Comparison of ENCODE assay signal across 30 cellular contexts in the genomic region with DNA sequence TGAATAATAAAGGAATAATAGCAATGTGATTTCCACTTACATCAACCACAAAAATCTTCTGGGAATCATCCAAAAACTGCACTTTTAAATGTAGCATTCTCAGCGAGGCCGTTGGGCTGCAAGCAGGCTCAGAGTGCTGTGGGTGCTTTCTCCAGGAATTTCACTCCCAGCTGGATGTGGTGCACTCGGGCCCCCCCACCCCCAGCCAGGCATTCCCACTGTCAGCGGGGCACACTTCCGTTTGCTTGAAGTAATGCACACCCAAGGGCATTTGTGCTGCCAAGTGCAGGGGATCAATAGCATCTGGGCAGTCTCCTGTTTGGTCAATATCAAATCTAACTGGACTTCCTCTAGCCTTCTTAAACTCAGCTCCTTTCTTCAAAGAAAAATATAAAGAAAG. TPM values are rescaled to one million over a fixed set of nuclear protein-coding genes. Genes with fewer than 3 reads are reported as not detected.
DNase-seq lines count a peak whose midpoint lies in the region; ATAC-seq and TF ChIP-seq lines count a peak whose summit lies in the region.
"Had no signal": no experiment of that assay in that cellular context is flagged by ENCODE, and none has a peak within 500 bp of the region (broad histone marks: within the 10 kb centered on the region; RNA-seq: fewer than 3 reads in every experiment).

A gene with protein sequence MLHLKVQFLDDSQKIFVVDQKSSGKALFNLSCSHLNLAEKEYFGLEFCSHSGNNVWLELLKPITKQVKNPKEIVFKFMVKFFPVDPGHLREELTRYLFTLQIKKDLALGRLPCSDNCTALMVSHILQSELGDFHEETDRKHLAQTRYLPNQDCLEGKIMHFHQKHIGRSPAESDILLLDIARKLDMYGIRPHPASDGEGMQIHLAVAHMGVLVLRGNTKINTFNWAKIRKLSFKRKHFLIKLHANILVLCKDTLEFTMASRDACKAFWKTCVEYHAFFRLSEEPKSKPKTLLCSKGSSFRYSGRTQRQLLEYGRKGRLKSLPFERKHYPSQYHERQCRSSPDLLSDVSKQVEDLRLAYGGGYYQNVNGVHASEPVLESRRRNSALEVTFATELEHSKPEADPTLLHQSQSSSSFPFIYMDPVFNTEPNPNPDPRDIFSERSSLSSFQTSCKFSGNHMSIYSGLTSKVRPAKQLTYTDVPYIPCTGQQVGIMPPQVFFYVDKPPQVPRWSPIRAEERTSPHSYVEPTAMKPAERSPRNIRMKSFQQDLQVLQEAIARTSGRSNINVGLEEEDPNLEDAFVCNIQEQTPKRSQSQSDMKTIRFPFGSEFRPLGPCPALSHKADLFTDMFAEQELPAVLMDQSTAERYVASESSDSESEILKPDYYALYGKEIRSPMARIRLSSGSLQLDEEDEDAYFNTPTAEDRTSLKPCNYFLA (minus strand): TSS at position 273 of the 400 bp plus-strand sequence. CDS start 176 bp downstream, at position 97.

- no peak within 1 kb of the TSS for H3K4me2 ChIP-seq in fibroblast of lung (ENCODE audit: extremely low read depth, insufficient read depth, low read length)

- H3K4me3 ChIP-seq in AG10803 (ENCODE audit: low read length) (no peak within 1 kb of the TSS), fibroblast of lung (replicated peaks in 1 of 4; ENCODE audit: control extremely low read depth in 1 of 4, insufficient read depth in 1 of 4, low read depth in 3 of 4, low read length in 4 of 4) (no peak within 1 kb of the TSS)
- H3K4me3 ChIP-seq: lower lobe of right lung, prostate gland had no signal

- H3K9ac ChIP-seq in fibroblast of lung (ENCODE audit: insufficient read depth, low read length), result no peak within 1 kb of the TSS

- CTCF ChIA-PET in Calu3 (lab: Charles Lee), result no interaction called here

- no peak within 1 kb of the TSS for H3K27ac ChIP-seq in fibroblast of lung (ENCODE audit: insufficient read depth, low read length)
- H3K27ac ChIP-seq: lower lobe of right lung, neutrophil, prostate gland had no signal

- H3K4me3 Mint-ChIP-seq in nephron (peak within 1 kb of the TSS in 1 of 3 experiments; percentile 26), Calu3 (ENCODE audit: low read depth, unreplicated experiment) (no peak within 1 kb of the TSS)
- no peak within 1 kb of the TSS for H3K4me3 Mint-ChIP-seq in effector memory CD8-positive, alpha-beta T cell
- H3K4me3 Mint-ChIP-seq: activated naive CD4-positive, alpha-beta T cell treated with anti-CD3 and anti-CD28 coated beads for 36 hours; CD8-positive, alpha-beta memory T cell; T-helper 1 cell treated with Interleukin-12 subunit alpha and Interleukin-12 subunit beta and Interleukin-4 antibody, amounts not matched to agents 30 μg/mL and 1 μg/mL, for 36 hours; type B pancreatic cell had no signal

- H3K36me3 Mint-ChIP-seq in nephron (ENCODE audit: low read depth) (peaks cover 4% of the 10 kb centered on the region), Calu3 (ENCODE audit: insufficient read depth, unreplicated experiment) (no peaks in the 10 kb centered on the region)
- no peaks in the 10 kb centered on the region for H3K36me3 Mint-ChIP-seq in effector memory CD8-positive, alpha-beta T cell (ENCODE audit: insufficient read depth)
- H3K36me3 Mint-ChIP-seq: CD8-positive, alpha-beta memory T cell; type B pancreatic cell had no signal

- no peaks in the 10 kb centered on the region for H4K20me1 ChIP-seq in fibroblast of lung (ENCODE audit: control insufficient read depth, extremely low read depth, insufficient read depth, low read length)

- BruUV-seq in Calu3 (replicated peaks; lab: Mats Ljungman, UMichigan), result no TSS peak

- H3K27me3 ChIP-seq in fibroblast of lung (ENCODE audit: control insufficient read depth, insufficient read depth, low read length), result no peaks in the 10 kb centered on the region
- H3K27me3 ChIP-seq: neutrophil had no signal

- no peaks in the 10 kb centered on the region for H3K9me3 ChIP-seq in fibroblast of lung (ENCODE audit: control insufficient read depth, insufficient read depth, low read depth, low read length)
- H3K9me3 ChIP-seq: lower lobe of right lung, neutrophil, prostate gland had no signal

- H3K4me1 ChIP-seq in fibroblast of lung (ENCODE audit: control insufficient read depth, extremely low read depth, insufficient read depth, low read length), result no peaks in the 10 kb centered on the region
- H3K4me1 ChIP-seq: lower lobe of right lung, prostate gland had no signal

- DNase-seq in AG10803 (ENCODE audit: low read depth) (peak; percentile 4), fibroblast of lung (ENCODE audit: low read depth in 2 of 2) (peak; percentile 3 to 38), Kasumi-1 (lab: John Stamatoyannopoulos, UW) (no peak), NCI-H1930 (lab: John Stamatoyannopoulos, UW) (no peak), Calu3 (no peak)
- no peak for DNase-seq in effector memory CD8-positive, alpha-beta T cell
- DNase-seq: activated CD4-positive, alpha-beta T cell treated with anti-CD3 and anti-CD28 coated beads for 4 hours; activated naive CD4-positive, alpha-beta T cell treated with anti-CD3 and anti-CD28 coated beads for 36 hours; aorta; CD8-positive, alpha-beta memory T cell; cerebellar nuclear complex; erythroblast; GDM1; hypothalamus; kidney; lower lobe of right lung; MM.1S; NCI-H1417 treated with DMSO at 0.1 percent for 48 hours; NCI-H510A; NK-92 treated with Interleukin-12 subunit alpha and Interleukin-12 subunit beta, amount 100 ng/mL, for 24 hours; SIG-M5; stimulated activated CD4-positive, alpha-beta T cell treated with anti-CD3 and anti-CD28 coated beads, Interleukin-1b, Interleukin-23, amount 100 ng/mL, for 48 hours had no signal

- ATAC-seq in SK-N-SH treated with all-trans-retinoic acid at 6 μM for 48 hours, result no peak
- no peak for ATAC-seq in effector memory CD8-positive, alpha-beta T cell (replicated peaks)
- ATAC-seq: lower lobe of right lung had no signal

- H3K79me2 ChIP-seq in fibroblast of lung (ENCODE audit: control insufficient read depth, insufficient read depth, low read length), result no peaks in the 10 kb centered on the region

- intact Hi-C loops in Calu3 (cut with micrococcal nuclease; ENCODE audit: unreplicated experiment), result no loop called here

- H3K36me3 ChIP-seq in fibroblast of lung (ENCODE audit: control insufficient read depth, insufficient read depth, low read length), result no peaks in the 10 kb centered on the region
- H3K36me3 ChIP-seq: lower lobe of right lung, neutrophil, prostate gland had no signal

- peaks cover 7% of the 10 kb centered on the region for H3K9me3 Mint-ChIP-seq in nephron
- peaks cover 4% of the 10 kb centered on the region for H3K9me3 Mint-ChIP-seq in Calu3 (ENCODE audit: low read depth, unreplicated experiment)
- H3K9me3 Mint-ChIP-seq in effector memory CD8-positive, alpha-beta T cell, result no peaks in the 10 kb centered on the region
- H3K9me3 Mint-ChIP-seq: activated naive CD4-positive, alpha-beta T cell treated with anti-CD3 and anti-CD28 coated beads for 36 hours; T-helper 1 cell treated with Interleukin-12 subunit alpha and Interleukin-12 subunit beta and Interleukin-4 antibody, amounts not matched to agents 30 μg/mL and 1 μg/mL, for 36 hours had no signal

- no peak within 1 kb of the TSS for H2AFZ ChIP-seq in fibroblast of lung (ENCODE audit: low read length)

- H3K4me1 Mint-ChIP-seq in nephron (peaks cover 17% of the 10 kb centered on the region), Calu3 (ENCODE audit: low read depth, unreplicated experiment) (no peaks in the 10 kb centered on the region)
- no peaks in the 10 kb centered on the region for H3K4me1 Mint-ChIP-seq in effector memory CD8-positive, alpha-beta T cell (ENCODE audit: low read depth in 2 of 2)
- H3K4me1 Mint-ChIP-seq: CD8-positive, alpha-beta memory T cell had no signal

- H3K27me3 Mint-ChIP-seq in nephron (ENCODE audit: low read depth) (no peaks in the 10 kb centered on the region), Calu3 (ENCODE audit: unreplicated experiment) (no peaks in the 10 kb centered on the region)
- H3K27me3 Mint-ChIP-seq in effector memory CD8-positive, alpha-beta T cell, result no peaks in the 10 kb centered on the region

- TF ChIP-seq CTCF in AG10803 (conservative IDR thresholded peaks at IDR 0.05; ENCODE audit: low read length), result no peak
- TF ChIP-seq CTCF in fibroblast of lung (conservative IDR thresholded peaks at IDR 0.05 in 1 of 2, IDR thresholded peaks at IDR 0.05 in 1 of 2; ENCODE audit: low read depth in 1 of 2, low read length in 2 of 2), result no peak
- no peak for TF ChIP-seq CTCF in nephron (IDR thresholded peaks at IDR 0.05; ENCODE audit: unreplicated experiment in 3 of 3)
- TF ChIP-seq CTCF in Calu3 (IDR thresholded peaks at IDR 0.05; ENCODE audit: unreplicated experiment), result no peak

- H3K27ac Mint-ChIP-seq in nephron (peak within 1 kb of the TSS; percentile 72 to 77 (median 73)), Calu3 (ENCODE audit: unreplicated experiment) (no peak within 1 kb of the TSS)
- H3K27ac Mint-ChIP-seq in effector memory CD8-positive, alpha-beta T cell, result no peak within 1 kb of the TSS
- H3K27ac Mint-ChIP-seq: activated naive CD4-positive, alpha-beta T cell treated with anti-CD3 and anti-CD28 coated beads for 36 hours; CD8-positive, alpha-beta memory T cell; T-helper 1 cell treated with Interleukin-12 subunit alpha and Interleukin-12 subunit beta and Interleukin-4 antibody, amounts not matched to agents 30 μg/mL and 1 μg/mL, for 36 hours; type B pancreatic cell had no signal

TF ChIP-seq in SK-N-SH treated with all-trans-retinoic acid at 6 μM for 48 hours, 23 proteins besides CTCF, POLR2A, EP300 and RAD21 (continues in another document):
- TF ChIP-seq ZFP3 (CRISPR knock-in tag; IDR thresholded peaks at IDR 0.05), result no peak
- TF ChIP-seq SNAI2 (CRISPR knock-in tag; IDR thresholded peaks at IDR 0.05), result no peak
- TF ChIP-seq PATZ1 (CRISPR knock-in tag; IDR thresholded peaks at IDR 0.05; ENCODE audit: borderline replicate concordance), result peak; percentile 42; the same call in 1 of the 2 replicates
- no peak for TF ChIP-seq OSR1 (CRISPR knock-in tag; IDR thresholded peaks at IDR 0.05)

RNA-seq across cellular contexts. Expression of the gene that starts here (rescaled TPM):
- under 0.01 and 0.26 TPM in 2 replicates for total RNA-seq in fibroblast of lung
- polyA plus RNA-seq in fibroblast of lung, result 0.10 TPM in 1 of 2 replicates, not detected in the other
- polyA plus RNA-seq in fibroblast of lung (2012), result not detected in 2 replicates
- not detected in 2 replicates for polyA minus RNA-seq in fibroblast of lung (ENCODE audit: low replicate concordance)
- total RNA-seq in Calu3 (2022), result not detected in 2 replicates
- total RNA-seq: A172; activated naive CD4-positive, alpha-beta T cell treated with anti-CD3 and anti-CD28 coated beads for 36 hours; CD8-positive, alpha-beta memory T cell; H1; lower lobe of right lung; prostate gland had no signal
- polyA plus RNA-seq: CD8-positive, alpha-beta memory T cell; H1 had no signal

Comparison
In these comparisons a context has a peak if more than half of its experiments do, and no peak if none do; other contexts are left out.
1. Peak in DNase-seq in fibroblast of lung; RNA of the gene not detected or under 1 TPM.
2. H3K27ac Mint-ChIP-seq: peak in nephron (3 of 3); none in Calu3 (single experiment) and effector memory CD8-positive, alpha-beta T cell (0 of 2).